ENCODE assay signal across 8 cellular contexts in the genomic region with DNA sequence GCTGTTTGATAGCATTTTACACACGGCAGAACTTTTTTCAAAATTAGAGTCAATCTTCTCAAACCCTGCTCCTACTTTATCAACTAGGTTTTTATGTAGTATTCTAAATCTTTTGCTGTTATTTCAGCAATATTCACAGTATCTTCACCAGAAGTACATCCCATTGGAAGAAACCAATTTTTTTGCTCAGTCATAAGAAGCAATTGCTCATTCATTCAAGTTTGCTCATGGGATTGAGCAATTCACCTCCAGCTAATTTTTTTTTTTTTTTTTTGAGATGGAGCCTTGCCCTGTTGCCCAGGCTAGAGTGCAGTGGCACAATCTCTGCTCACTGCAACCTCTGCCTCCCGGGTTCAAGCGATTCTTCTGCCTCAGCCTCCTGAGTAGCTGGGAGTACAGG. TPM values are rescaled to one million over a fixed set of nuclear protein-coding genes. Genes with fewer than 3 reads are reported as not detected.
DNase-seq lines count a peak whose midpoint lies in the region; FAIRE-seq and TF ChIP-seq lines count a peak whose summit lies in the region.
"Not testable (repeated sequence)": the region's sequence is repeated elsewhere in the genome, so short reads cannot be mapped to it uniquely, and the experiment has no call there.

No MANE protein-coding gene starts in this region.

- not testable (repeated sequence) for TF ChIP-seq CTCF in RWPE1 (conservative IDR thresholded peaks at IDR 0.05; ENCODE audit: low read depth); mammary epithelial cell (conservative IDR thresholded peaks at IDR 0.05 in 1 of 2, IDR thresholded peaks at IDR 0.05 in 1 of 2; ENCODE audit: extremely low read depth in 1 of 2, insufficient read depth in 1 of 2, low read depth in 1 of 2, low read length in 2 of 2); fibroblast of mammary gland (conservative IDR thresholded peaks at IDR 0.05; ENCODE audit: control insufficient read depth, insufficient read depth, low read depth, low read length); keratinocyte (optimal IDR thresholded peaks at IDR 0.05 in 1 of 3, IDR thresholded peaks at IDR 0.05 in 1 of 3, conservative IDR thresholded peaks at IDR 0.05 in 1 of 3; ENCODE audit: extremely low read depth in 1 of 3, insufficient read depth in 2 of 3, low read length in 3 of 3)

- CTCF ChIA-PET in RWPE1 (lab: Yijun Ruan, JAX); mammary epithelial cell (lab: Charles Lee; ENCODE audit: low non-redundant PET): not testable (repeated sequence)

- not testable (repeated sequence) for H2AFZ ChIP-seq in ACC112 (ENCODE audit: low read length, unreplicated experiment); mammary epithelial cell (ENCODE audit: low read depth, low read length); keratinocyte (ENCODE audit: control insufficient read depth, low read length)

- not testable (repeated sequence) for H3K9ac ChIP-seq in mammary epithelial cell (ENCODE audit: insufficient read depth, low read length); keratinocyte (ENCODE audit: control insufficient read depth, extremely low read depth, insufficient read depth, low read length)

- H3K27me3 ChIP-seq in ACC112 (ENCODE audit: insufficient read depth, low read length); mammary epithelial cell (ENCODE audit: insufficient read depth, low read length); keratinocyte (ENCODE audit: control insufficient read depth, extremely low read depth, insufficient read depth, low read length): not testable (repeated sequence)

- H3K4me3 ChIP-seq in ACC112 (ENCODE audit: low read depth, low read length); mammary epithelial cell (replicated peaks in 1 of 3; ENCODE audit: insufficient read depth in 1 of 3, low read depth in 2 of 3, low read length in 3 of 3); fibroblast of mammary gland (ENCODE audit: control insufficient read depth, low read depth, low read length); keratinocyte (ENCODE audit: control insufficient read depth in 2 of 3, extremely low read depth in 1 of 3, insufficient read depth in 2 of 3, low read depth in 1 of 3, low read length in 3 of 3): not testable (repeated sequence)

- not testable (repeated sequence) for H3K9me3 ChIP-seq in mammary epithelial cell (replicated peaks; ENCODE audit: insufficient read depth, low read length); keratinocyte (ENCODE audit: control insufficient read depth, low read depth, low read length)

- H3K79me2 ChIP-seq in ACC112 (ENCODE audit: control insufficient read depth, insufficient read depth, low read length, unreplicated experiment); mammary epithelial cell (ENCODE audit: insufficient read depth, low read length); keratinocyte (ENCODE audit: control insufficient read depth, insufficient read depth, low read length): not testable (repeated sequence)

- POLR2A ChIA-PET in RWPE1 (lab: Yijun Ruan, JAX; ENCODE audit: low non-redundant PET) = not testable (repeated sequence)

- intact Hi-C loops in mammary epithelial cell (cut with micrococcal nuclease) = not testable (repeated sequence)

- FAIRE-seq in keratinocyte (lab: Jason Lieb, UNC) = not testable (repeated sequence)

- not testable (repeated sequence) for H4K20me1 ChIP-seq in mammary epithelial cell (ENCODE audit: insufficient read depth, low read length); keratinocyte (ENCODE audit: control insufficient read depth, extremely low read depth, insufficient read depth, low read length)

- H3K4me1 ChIP-seq in ACC112 (ENCODE audit: control insufficient read depth, insufficient read depth, low read length, unreplicated experiment) = peaks cover 18% of the 10 kb centered on the region
- peaks cover 13% of the 10 kb centered on the region for H3K4me1 ChIP-seq in mammary epithelial cell (ENCODE audit: insufficient read depth, low read length)
- peaks cover 12% of the 10 kb centered on the region for H3K4me1 ChIP-seq in keratinocyte (ENCODE audit: control insufficient read depth, extremely low read depth, insufficient read depth, low read length)

- in situ Hi-C loops in mammary epithelial cell (cut with MboI; ENCODE audit: low sequenced_read_pairs in 2 of 2) = not testable (repeated sequence)

- not testable (repeated sequence) for H3K36me3 ChIP-seq in ACC112 (ENCODE audit: insufficient read depth, low read length); mammary epithelial cell (ENCODE audit: insufficient read depth, low read length); keratinocyte (ENCODE audit: control insufficient read depth in 2 of 2, extremely low read depth in 1 of 2, insufficient read depth in 2 of 2, low read length in 2 of 2)

- not testable (repeated sequence) for BruUV-seq in mammary epithelial cell (replicated peaks; lab: Mats Ljungman, UMichigan)

- not testable (repeated sequence) for H3K4me2 ChIP-seq in mammary epithelial cell (ENCODE audit: insufficient read depth, low read depth, low read length); keratinocyte (ENCODE audit: control insufficient read depth, extremely low read depth, insufficient read depth, low read depth, low read length)

- dilution Hi-C loops in mammary epithelial cell (cut with HindIII; ENCODE audit: low sequenced_read_pairs); keratinocyte (cut with MboI; ENCODE audit: extremely low pct_ligation_motif_present, low sequenced_read_pairs): not testable (repeated sequence)

- WGBS in mammary epithelial cell (ENCODE audit: low coverage, missing lambda C conversion rate) = 80% methylated on average over 2 of the region's 3 CpGs

- peak overlapping the region; percentile 81 for H3K27ac ChIP-seq in ACC112 (ENCODE audit: low read depth, low read length)
- H3K27ac ChIP-seq in RWPE1 = peak overlapping the region; percentile 41
- H3K27ac ChIP-seq in mammary epithelial cell (ENCODE audit: insufficient read depth, low read depth, low read length) = peak overlapping the region; percentile 54
- peak overlapping the region; percentile 49 for H3K27ac ChIP-seq in keratinocyte (ENCODE audit: control insufficient read depth, insufficient read depth, low read length)

- not testable (repeated sequence) for H3K9me1 ChIP-seq in keratinocyte (ENCODE audit: control insufficient read depth, extremely low read depth, insufficient read depth, low read length)

- DNase-seq in GM03348 (ENCODE audit: low spot score) (peak; percentile 52), M059J (ENCODE audit: low read depth) (peak; percentile 39), RWPE1 (ENCODE audit: low spot score) (peak; percentile 15), mammary epithelial cell (peak; percentile 59), fibroblast of mammary gland (ENCODE audit: low read depth) (peak; percentile 73), stromal cell of bone marrow (ENCODE audit: low read depth) (peak; percentile 49)
- DNase-seq in keratinocyte (ENCODE audit: low read depth, low spot score) = not testable (repeated sequence)

RNA-seq across cellular contexts. Expression of gene CRCP, which starts 10.7 kb away (rescaled TPM):
- total RNA-seq in M059J (2014; rRNA removed; shearing (Covaris generic)) = 50.0 and 59.0 TPM in 2 replicates
- 10 to 100 TPM; 34.7 to 35.3 TPM for total RNA-seq in mammary epithelial cell
- polyA plus RNA-seq in mammary epithelial cell (34.1 TPM), keratinocyte (23.6 to 41.6 TPM (median 25.4 TPM) in 3 replicates)
- polyA minus RNA-seq in mammary epithelial cell (123 TPM), keratinocyte (27.7 to 36.1 TPM (median 31.3 TPM) in 3 replicates)
- polyA plus RNA-seq in keratinocyte (2011; ENCODE audit: low read depth) = 30.9 TPM
- 21.7 and 23.3 TPM in 2 replicates for polyA plus RNA-seq in keratinocyte (2011; cell fraction: cytosol; rRNA removed)
- 21.2 and 25.5 TPM in 2 replicates for polyA plus RNA-seq in keratinocyte (2011; cell fraction: nucleus; rRNA removed)
- polyA plus RNA-seq in keratinocyte (2012; ENCODE audit: low replicate concordance) = 20.7 and 34.0 TPM in 2 replicates
- 31.3 TPM for polyA minus RNA-seq in keratinocyte (2011; cell fraction: cytosol; rRNA and poly(A)+ RNA removed)
- polyA minus RNA-seq in keratinocyte (2011; cell fraction: nucleus; rRNA and poly(A)+ RNA removed) = 8.9 and 18.1 TPM in 2 replicates

RNA-seq across cellular contexts. Expression of gene ASL, which starts 28.4 kb away (rescaled TPM):
- total RNA-seq in M059J (2014; rRNA removed; shearing (Covaris generic)) = 39.1 and 39.9 TPM in 2 replicates
- 10 to 100 TPM; 43.5 to 59.7 TPM for total RNA-seq in mammary epithelial cell
- polyA plus RNA-seq in mammary epithelial cell (64.7 TPM), keratinocyte (24.4 to 34.8 TPM (median 27.8 TPM) in 3 replicates)
- polyA minus RNA-seq in mammary epithelial cell (17.2 TPM), keratinocyte (18.3 to 31.6 TPM (median 25.1 TPM) in 3 replicates)
- polyA plus RNA-seq in keratinocyte (2011; ENCODE audit: low read depth) = 20.4 TPM
- polyA plus RNA-seq in keratinocyte (2011; cell fraction: cytosol; rRNA removed) = 14.3 and 23.5 TPM in 2 replicates
- polyA plus RNA-seq in keratinocyte (2011; cell fraction: nucleus; rRNA removed) = 30.1 and 33.0 TPM in 2 replicates
- polyA plus RNA-seq in keratinocyte (2012; ENCODE audit: low replicate concordance) = 20.7 and 32.5 TPM in 2 replicates
- polyA minus RNA-seq in keratinocyte (2011; cell fraction: cytosol; rRNA and poly(A)+ RNA removed) = 23.6 TPM
- polyA minus RNA-seq in keratinocyte (2011; cell fraction: nucleus; rRNA and poly(A)+ RNA removed) = 15.6 and 16.4 TPM in 2 replicates
